1 cellular context compared by ENCODE assay signal in genomic region chr17:10683853-10684252, GRCh38.
TF ChIP-seq lines count a peak whose summit lies in the region.

No MANE protein-coding gene starts in this region.

TF ChIP-seq in GM12878, 131 proteins besides CTCF, POLR2A, EP300 and RAD21:
- TF ChIP-seq MEF2B (IDR thresholded peaks at IDR 0.05; ENCODE audit: partially characterized antibody, poor library complexity, severe bottlenecking) (no peak), NR2C2 (IDR thresholded peaks at IDR 0.05; ENCODE audit: borderline replicate concordance, control insufficient read depth, insufficient read length, low read depth) (no peak), KDM1A (IDR thresholded peaks at IDR 0.05; ENCODE audit: borderline replicate concordance) (no peak), BMI1 (IDR thresholded peaks at IDR 0.05; ENCODE audit: borderline replicate concordance) (no peak), RB1 (IDR thresholded peaks at IDR 0.05; ENCODE audit: borderline replicate concordance) (no peak), BHLHE40 (IDR thresholded peaks at IDR 0.05; ENCODE audit: borderline replicate concordance in 1 of 2, low read depth in 2 of 2, low read length in 1 of 2) (no peak), NFIC (IDR thresholded peaks at IDR 0.05; ENCODE audit: low read depth, low read length) (no peak), SPI1 (IDR thresholded peaks at IDR 0.05; ENCODE audit: borderline replicate concordance, insufficient read depth, low read depth, low read length) (no peak), EGR1 (IDR thresholded peaks at IDR 0.05; ENCODE audit: borderline replicate concordance in 1 of 2, low read depth in 2 of 2, low read length in 2 of 2) (no peak), SMAD5 (IDR thresholded peaks at IDR 0.05; ENCODE audit: low read depth) (no peak), ATF3 (IDR thresholded peaks at IDR 0.05; ENCODE audit: borderline replicate concordance, extremely low read depth, low read depth, low read length) (no peak), TARDBP (IDR thresholded peaks at IDR 0.05; ENCODE audit: borderline replicate concordance) (no peak)
